In genomic region chr5:42982107-42982622, GRCh38 we compare ENCODE assay signal across 15 cellular contexts. TPM values are rescaled to one million over a fixed set of nuclear protein-coding genes. Genes with fewer than 3 reads are reported as not detected.
DNase-seq lines count a peak whose midpoint lies in the region; ATAC-seq and TF ChIP-seq lines count a peak whose summit lies in the region.
"Had no signal": no experiment of that assay in that cellular context is flagged by ENCODE, and none has a peak within 500 bp of the region (broad histone marks: within the 10 kb centered on the region; RNA-seq: fewer than 3 reads in every experiment).

No MANE protein-coding gene starts in this region.

- no peaks in the 10 kb centered on the region for H3K9me3 Mint-ChIP-seq in activated CD4-positive, alpha-beta memory T cell treated with anti-CD3 and anti-CD28 coated beads, Interleukin-2, amount 10 ng/mL, durations not matched to agents 7 days and 5 days
- H3K9me3 Mint-ChIP-seq: activated naive CD4-positive, alpha-beta T cell treated with anti-CD3 and anti-CD28 coated beads, Interleukin-2, amount 50 U/mL, for 24 hours; IgD-negative memory B cell; T-helper 1 cell treated with Interleukin-12 subunit alpha and Interleukin-12 subunit beta and Interleukin-4 antibody, amounts not matched to agents 30 μg/mL and 1 μg/mL, for 36 hours had no signal

- 0 out of 2 replicates have a peak, but pooled peaks cover 5% of the 10 kb centered on the region for H3K4me1 ChIP-seq in HUES48 (ENCODE audit: control insufficient read depth, insufficient read depth, low read length)
- H3K4me1 ChIP-seq: upper lobe of right lung had no signal

- DNase-seq in CMK (ENCODE audit: low read depth) (peak; percentile 20), OCI-M1 (lab: John Stamatoyannopoulos, UW) (peak; percentile 93), fibroblast of mammary gland (ENCODE audit: low read depth) (peak; percentile 19), COLO829 (ENCODE audit: low spot score) (no peak)
- DNase-seq in activated CD4-positive, alpha-beta memory T cell treated with anti-CD3 and anti-CD28 coated beads, Interleukin-2, amount 10 ng/mL, durations not matched to agents 7 days and 5 days, result no peak
- DNase-seq in stimulated activated CD4-positive, alpha-beta T cell treated with anti-CD3 and anti-CD28 coated beads, Interleukin-2, amount 100 ng/mL, for 24 hours, result no peak
- DNase-seq: cortex of kidney, NCI-H69, upper lobe of right lung had no signal

- no peak overlapping the region for H3K27ac Mint-ChIP-seq in activated CD4-positive, alpha-beta memory T cell treated with anti-CD3 and anti-CD28 coated beads, Interleukin-2, amount 10 ng/mL, durations not matched to agents 7 days and 5 days
- H3K27ac Mint-ChIP-seq: activated naive CD4-positive, alpha-beta T cell treated with anti-CD3 and anti-CD28 coated beads, Interleukin-2, amount 50 U/mL, for 24 hours; T-helper 1 cell treated with Interleukin-12 subunit alpha and Interleukin-12 subunit beta and Interleukin-4 antibody, amounts not matched to agents 30 μg/mL and 1 μg/mL, for 36 hours had no signal

- H3K4me1 Mint-ChIP-seq in activated CD4-positive, alpha-beta memory T cell treated with anti-CD3 and anti-CD28 coated beads, Interleukin-2, amount 10 ng/mL, durations not matched to agents 7 days and 5 days, result peaks cover 24% of the 10 kb centered on the region

- H3K27me3 Mint-ChIP-seq in activated CD4-positive, alpha-beta memory T cell treated with anti-CD3 and anti-CD28 coated beads, Interleukin-2, amount 10 ng/mL, durations not matched to agents 7 days and 5 days, result no peaks in the 10 kb centered on the region
- H3K27me3 Mint-ChIP-seq: activated naive CD4-positive, alpha-beta T cell treated with anti-CD3 and anti-CD28 coated beads, Interleukin-2, amount 50 U/mL, for 24 hours; IgD-negative memory B cell had no signal

- CTCF ChIA-PET in activated CD4-positive, alpha-beta memory T cell treated with anti-CD3 and anti-CD28 coated beads, Interleukin-2, amount 10 ng/mL, durations not matched to agents 7 days and 5 days (lab: Charles Lee), result interaction anchor here (0.6 kb wide), 1 partner anchor 194 kb away, joined by 6 read pairs; no protein-coding TSS in a partner anchor

- H3K4me3 ChIP-seq in HUES48 (ENCODE audit: low read depth, low read length) (no peak overlapping the region), fibroblast of mammary gland (ENCODE audit: control insufficient read depth, low read depth, low read length) (no peak overlapping the region)
- H3K4me3 ChIP-seq: heart right ventricle, upper lobe of right lung had no signal

- peaks cover 50% of the 10 kb centered on the region for H3K36me3 Mint-ChIP-seq in activated CD4-positive, alpha-beta memory T cell treated with anti-CD3 and anti-CD28 coated beads, Interleukin-2, amount 10 ng/mL, durations not matched to agents 7 days and 5 days (ENCODE audit: low read depth)
- H3K36me3 Mint-ChIP-seq: IgD-negative memory B cell had no signal

- H3K4me3 Mint-ChIP-seq in activated CD4-positive, alpha-beta memory T cell treated with anti-CD3 and anti-CD28 coated beads, Interleukin-2, amount 10 ng/mL, durations not matched to agents 7 days and 5 days, result no peak overlapping the region
- H3K4me3 Mint-ChIP-seq: activated naive CD4-positive, alpha-beta T cell treated with anti-CD3 and anti-CD28 coated beads, Interleukin-2, amount 50 U/mL, for 24 hours; IgD-negative memory B cell; T-helper 1 cell treated with Interleukin-12 subunit alpha and Interleukin-12 subunit beta and Interleukin-4 antibody, amounts not matched to agents 30 μg/mL and 1 μg/mL, for 36 hours had no signal

- H3K27ac ChIP-seq in HUES48 (ENCODE audit: low read depth, low read length), result peak overlapping the region; percentile 66
- H3K27ac ChIP-seq: upper lobe of right lung had no signal

- no peaks in the 10 kb centered on the region for H3K9me3 ChIP-seq in HUES48 (ENCODE audit: control insufficient read depth, insufficient read depth, low read length)
- H3K9me3 ChIP-seq: upper lobe of right lung had no signal

- ATAC-seq in HG03469 (IDR thresholded peaks at IDR 0.05; ENCODE audit: unreplicated experiment), result no peak
- ATAC-seq: upper lobe of right lung had no signal

- H3K27me3 ChIP-seq in HUES48 (ENCODE audit: control insufficient read depth, insufficient read depth, low read length), result peaks cover 4% of the 10 kb centered on the region; the same call in 1 of the 2 replicates
- H3K27me3 ChIP-seq: upper lobe of right lung had no signal

- POLR2A ChIA-PET in activated CD4-positive, alpha-beta memory T cell treated with anti-CD3 and anti-CD28 coated beads, Interleukin-2, amount 10 ng/mL, durations not matched to agents 7 days and 5 days (lab: Charles Lee), result interaction anchor here (0.9 kb wide), 1 partner anchor 13 kb away, joined by 3 read pairs; no protein-coding TSS in a partner anchor

- no peaks in the 10 kb centered on the region for H3K36me3 ChIP-seq in HUES48 (ENCODE audit: control insufficient read depth, insufficient read depth, low read length)
- H3K36me3 ChIP-seq: upper lobe of right lung had no signal

- no peak for TF ChIP-seq CTCF in fibroblast of mammary gland (conservative IDR thresholded peaks at IDR 0.05; ENCODE audit: control insufficient read depth, insufficient read depth, low read depth, low read length)

- no peak overlapping the region for H3K9ac ChIP-seq in HUES48 (ENCODE audit: low read depth, low read length)

RNA-seq across cellular contexts. Expression of gene ANXA2R, which starts 58.0 kb away (rescaled TPM):
- total RNA-seq in activated CD4-positive, alpha-beta memory T cell treated with anti-CD3 and anti-CD28 coated beads, Interleukin-2, amount 10 ng/mL, durations not matched to agents 7 days and 5 days, result 10 to 100 TPM; 25.1 to 28.3 TPM

Comparison
In these comparisons a context has a peak if more than half of its experiments do, and no peak if none do; other contexts are left out.
1. DNase-seq: peak in CMK (single experiment), OCI-M1 (single experiment) and fibroblast of mammary gland (single experiment); none in COLO829 (single experiment), activated CD4-positive, alpha-beta memory T cell treated with anti-CD3 and anti-CD28 coated beads, Interleukin-2, amount 10 ng/mL, durations not matched to agents 7 days and 5 days (single experiment) and stimulated activated CD4-positive, alpha-beta T cell treated with anti-CD3 and anti-CD28 coated beads, Interleukin-2, amount 100 ng/mL, for 24 hours (0 of 2).